Comparison of ENCODE assay signal across 8 cellular contexts in genomic region chr20:3239026-3239866, GRCh38. TPM values are rescaled to one million over a fixed set of nuclear protein-coding genes. Genes with fewer than 3 reads are reported as not detected.
DNase-seq lines count a peak whose midpoint lies in the region; ATAC-seq and TF ChIP-seq lines count a peak whose summit lies in the region.

SLC4A11 (minus strand) TSS chr20:3239190; CDS start chr20:3239137, 53 bp downstream.

- DNase-seq in NCI-H1105 (lab: John Stamatoyannopoulos, UW) (peak; percentile 37), epithelial cell of prostate (ENCODE audit: low read depth, low spot score) (peak; percentile 53), mucosa of descending colon (peak; percentile 79 to 84 (median 83)), upper lobe of right lung (peak; percentile 90), midbrain (lab: John Stamatoyannopoulos, UW) (no peak)
- peak; percentile 35 for DNase-seq in activated CD4-positive, alpha-beta T cell treated with anti-CD3 and anti-CD28 coated beads, Interleukin-2, amount 50 U/mL, for 1 hour

- H3K4me3 ChIP-seq in BLaER1 treated with 17β-estradiol and CSF1 and Interleukin-3, amounts not matched to agents 10 nM and 100 nM: peak within 1 kb of the TSS; percentile 66 to 92 (median 75)
- H3K4me3 ChIP-seq in mucosa of descending colon (peak within 1 kb of the TSS; percentile 24), upper lobe of right lung (peak within 1 kb of the TSS; percentile 74)

- H3K9me3 ChIP-seq in BLaER1 treated with 17β-estradiol and CSF1 and Interleukin-3, amounts not matched to agents 10 nM and 100 nM (replicated peaks in 1 of 11): no peaks in the 10 kb centered on the region
- H3K9me3 ChIP-seq in mucosa of descending colon: no peaks in the 10 kb centered on the region
- no peaks in the 10 kb centered on the region for H3K9me3 ChIP-seq in upper lobe of right lung

- H3K27me3 ChIP-seq in BLaER1 treated with 17β-estradiol and CSF1 and Interleukin-3, amounts not matched to agents 10 nM and 100 nM: peaks cover 61 to 93% (median 76%) of the 10 kb centered on the region in 11 experiments
- peaks cover 28% of the 10 kb centered on the region for H3K27me3 ChIP-seq in upper lobe of right lung

- H3K4me2 ChIP-seq in BLaER1 treated with 17β-estradiol and CSF1 and Interleukin-3, amounts not matched to agents 10 nM and 100 nM: peak within 1 kb of the TSS; percentile 91 to 98 (median 96)

- H3K9ac ChIP-seq in BLaER1 treated with 17β-estradiol and CSF1 and Interleukin-3, amounts not matched to agents 10 nM and 100 nM: peak within 1 kb of the TSS; percentile 41 to 83 (median 71)

- intact Hi-C loops in mucosa of descending colon (cut with DNase I, micrococcal nuclease) (no loop called here), upper lobe of right lung (cut with DNase I) (no loop called here)

- peak; percentile 57 for ATAC-seq in GM19395 (IDR thresholded peaks at IDR 0.05; ENCODE audit: unreplicated experiment)
- ATAC-seq in mucosa of descending colon: peak; percentile 85
- ATAC-seq in upper lobe of right lung: peak; percentile 84

- no peaks in the 10 kb centered on the region for H3K36me3 ChIP-seq in BLaER1 treated with 17β-estradiol and CSF1 and Interleukin-3, amounts not matched to agents 10 nM and 100 nM
- H3K36me3 ChIP-seq in mucosa of descending colon (ENCODE audit: low read depth): no peaks in the 10 kb centered on the region
- H3K36me3 ChIP-seq in upper lobe of right lung: no peaks in the 10 kb centered on the region

- H4K20me1 ChIP-seq in BLaER1 treated with 17β-estradiol and CSF1 and Interleukin-3, amounts not matched to agents 10 nM and 100 nM: peaks cover 0 to 53% (median 21%) of the 10 kb centered on the region in 11 experiments; a peak in 13 of 22 replicates

- H3K4me1 ChIP-seq in BLaER1 treated with 17β-estradiol and CSF1 and Interleukin-3, amounts not matched to agents 10 nM and 100 nM: peaks cover 0 to 26% (median 17%) of the 10 kb centered on the region in 10 experiments; a peak in 15 of 20 replicates
- H3K4me1 ChIP-seq in mucosa of descending colon (ENCODE audit: low read depth) (peaks cover 6% of the 10 kb centered on the region), upper lobe of right lung (peaks cover 10% of the 10 kb centered on the region)

- TF ChIP-seq CTCF in mucosa of descending colon (IDR thresholded peaks at IDR 0.05) (no peak), upper lobe of right lung (IDR thresholded peaks at IDR 0.05) (no peak)

- H3K27ac ChIP-seq in BLaER1 treated with 17β-estradiol and CSF1 and Interleukin-3, amounts not matched to agents 10 nM and 100 nM: peak within 1 kb of the TSS in 4 of 11 experiments; percentile 20 to 63 (median 40); a peak in 5 of 22 replicates
- H3K27ac ChIP-seq in epithelial cell of prostate (peak within 1 kb of the TSS; percentile 82), upper lobe of right lung (no peak within 1 kb of the TSS)

RNA-seq across cellular contexts. Expression of gene SLC4A11, which starts in this region (rescaled TPM):
- 1 to 10 TPM in 2 of 3 donors, under 1 TPM in 1; 0.31 to 1.2 (median 1.1) TPM for total RNA-seq in mucosa of descending colon
- 2.7 TPM for total RNA-seq in upper lobe of right lung

Comparison
In these comparisons a context has a peak if more than half of its experiments do, and no peak if none do; other contexts are left out.
1. H3K4me3 ChIP-seq: peak in every context shown above with its lines; median percentile 75 in BLaER1 treated with 17β-estradiol and CSF1 and Interleukin-3, amounts not matched to agents 10 nM and 100 nM; 74 in upper lobe of right lung; 24 in mucosa of descending colon.